Comparison of ENCODE assay signal across 1 cellular context in the genomic region with DNA sequence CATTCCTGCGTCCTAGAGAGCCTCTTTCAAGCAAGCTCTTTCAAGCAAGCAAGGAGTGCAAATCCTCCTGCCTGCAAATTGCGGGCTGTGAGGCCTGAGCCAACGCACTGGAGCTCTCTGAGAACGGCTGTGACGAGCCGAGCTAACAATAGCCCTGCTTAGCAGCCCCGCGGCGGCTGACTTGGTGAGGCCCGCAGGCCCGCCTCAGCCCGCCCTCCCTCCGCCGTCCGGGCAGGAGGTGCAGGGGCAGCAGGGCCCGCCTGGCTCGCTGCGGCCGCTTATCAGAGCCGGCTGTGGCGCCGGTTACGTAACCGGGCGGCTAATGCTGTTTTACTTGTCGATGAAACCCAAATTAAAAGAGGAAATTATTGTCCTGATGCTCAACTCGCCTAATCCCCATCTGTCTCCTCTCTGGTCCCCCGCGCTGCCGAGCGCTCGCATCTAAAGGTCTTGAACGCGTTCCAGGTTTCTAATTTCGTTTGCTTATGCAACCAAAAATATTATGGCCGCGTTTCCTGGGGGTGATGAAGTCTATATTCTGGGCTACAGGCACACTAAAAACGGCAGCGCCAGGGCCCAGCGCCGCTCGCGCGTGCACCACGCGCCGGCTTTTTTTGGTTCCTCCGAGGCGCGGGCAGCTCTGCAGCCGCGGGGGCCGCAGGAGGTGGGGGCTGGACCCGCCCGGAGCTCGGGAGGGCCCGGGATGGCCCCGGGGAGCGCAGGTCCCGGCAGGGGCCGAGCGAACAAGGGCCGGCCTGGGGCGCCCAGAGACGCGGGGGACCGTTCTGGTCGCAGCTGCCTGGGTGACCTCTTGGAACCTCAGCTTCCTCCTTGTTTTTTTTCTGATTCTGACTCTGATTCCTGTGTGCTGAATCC.
TF ChIP-seq lines count a peak whose summit lies in the region.

No MANE protein-coding gene starts in this region.

TF ChIP-seq in HepG2, 621 proteins besides CTCF, POLR2A, EP300 and RAD21 (continued from another document and continues in another):
- TF ChIP-seq ZNF652 (CRISPR knock-in tag; IDR thresholded peaks at IDR 0.05; ENCODE audit: borderline replicate concordance, low read depth) = no peak
- no peak; the same call in 1 of the 2 replicates for TF ChIP-seq RORA (CRISPR knock-in tag; IDR thresholded peaks at IDR 0.05)
- TF ChIP-seq, protein P1, sequence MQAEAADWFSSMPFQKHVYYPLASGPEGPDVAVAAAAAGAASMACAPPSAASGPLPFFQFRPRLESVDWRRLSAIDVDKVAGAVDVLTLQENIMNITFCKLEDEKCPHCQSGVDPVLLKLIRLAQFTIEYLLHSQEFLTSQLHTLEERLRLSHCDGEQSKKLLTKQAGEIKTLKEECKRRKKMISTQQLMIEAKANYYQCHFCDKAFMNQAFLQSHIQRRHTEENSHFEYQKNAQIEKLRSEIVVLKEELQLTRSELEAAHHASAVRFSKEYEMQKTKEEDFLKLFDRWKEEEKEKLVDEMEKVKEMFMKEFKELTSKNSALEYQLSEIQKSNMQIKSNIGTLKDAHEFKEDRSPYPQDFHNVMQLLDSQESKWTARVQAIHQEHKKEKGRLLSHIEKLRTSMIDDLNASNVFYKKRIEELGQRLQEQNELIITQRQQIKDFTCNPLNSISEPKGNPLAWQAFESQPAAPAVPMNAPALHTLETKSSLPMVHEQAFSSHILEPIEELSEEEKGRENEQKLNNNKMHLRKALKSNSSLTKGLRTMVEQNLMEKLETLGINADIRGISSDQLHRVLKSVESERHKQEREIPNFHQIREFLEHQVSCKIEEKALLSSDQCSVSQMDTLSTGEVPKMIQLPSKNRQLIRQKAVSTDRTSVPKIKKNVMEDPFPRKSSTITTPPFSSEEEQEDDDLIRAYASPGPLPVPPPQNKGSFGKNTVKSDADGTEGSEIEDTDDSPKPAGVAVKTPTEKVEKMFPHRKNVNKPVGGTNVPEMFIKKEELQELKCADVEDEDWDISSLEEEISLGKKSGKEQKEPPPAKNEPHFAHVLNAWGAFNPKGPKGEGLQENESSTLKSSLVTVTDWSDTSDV (CRISPR knock-in tag; IDR thresholded peaks at IDR 0.05) = peak; percentile 28; the same call in 1 of the 2 replicates
- TF ChIP-seq ZNF567 (CRISPR knock-in tag; IDR thresholded peaks at IDR 0.05; ENCODE audit: borderline replicate concordance) = 0 out of 2 replicates have a peak, but pooled peaks have one; percentile 8
- no peak; the same call in 1 of the 2 replicates for TF ChIP-seq RCOR2 (CRISPR knock-in tag; IDR thresholded peaks at IDR 0.05)
- no peak for TF ChIP-seq ZFP36L2 (CRISPR knock-in tag; IDR thresholded peaks at IDR 0.05)
- TF ChIP-seq ZZZ3 (CRISPR knock-in tag; IDR thresholded peaks at IDR 0.05; ENCODE audit: borderline replicate concordance) = no peak; the same call in 1 of the 2 replicates
- TF ChIP-seq, protein P2, sequence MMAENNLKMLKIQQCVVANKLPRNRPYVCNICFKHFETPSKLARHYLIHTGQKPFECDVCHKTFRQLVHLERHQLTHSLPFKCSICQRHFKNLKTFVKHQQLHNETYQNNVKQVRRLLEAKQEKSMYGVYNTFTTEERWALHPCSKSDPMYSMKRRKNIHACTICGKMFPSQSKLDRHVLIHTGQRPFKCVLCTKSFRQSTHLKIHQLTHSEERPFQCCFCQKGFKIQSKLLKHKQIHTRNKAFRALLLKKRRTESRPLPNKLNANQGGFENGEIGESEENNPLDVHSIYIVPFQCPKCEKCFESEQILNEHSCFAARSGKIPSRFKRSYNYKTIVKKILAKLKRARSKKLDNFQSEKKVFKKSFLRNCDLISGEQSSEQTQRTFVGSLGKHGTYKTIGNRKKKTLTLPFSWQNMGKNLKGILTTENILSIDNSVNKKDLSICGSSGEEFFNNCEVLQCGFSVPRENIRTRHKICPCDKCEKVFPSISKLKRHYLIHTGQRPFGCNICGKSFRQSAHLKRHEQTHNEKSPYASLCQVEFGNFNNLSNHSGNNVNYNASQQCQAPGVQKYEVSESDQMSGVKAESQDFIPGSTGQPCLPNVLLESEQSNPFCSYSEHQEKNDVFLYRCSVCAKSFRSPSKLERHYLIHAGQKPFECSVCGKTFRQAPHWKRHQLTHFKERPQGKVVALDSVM (CRISPR knock-in tag; IDR thresholded peaks at IDR 0.05) = peak; percentile 71
- TF ChIP-seq HDAC1 (CRISPR knock-in tag; IDR thresholded peaks at IDR 0.05) = peak; percentile 89
- TF ChIP-seq, protein P3, sequence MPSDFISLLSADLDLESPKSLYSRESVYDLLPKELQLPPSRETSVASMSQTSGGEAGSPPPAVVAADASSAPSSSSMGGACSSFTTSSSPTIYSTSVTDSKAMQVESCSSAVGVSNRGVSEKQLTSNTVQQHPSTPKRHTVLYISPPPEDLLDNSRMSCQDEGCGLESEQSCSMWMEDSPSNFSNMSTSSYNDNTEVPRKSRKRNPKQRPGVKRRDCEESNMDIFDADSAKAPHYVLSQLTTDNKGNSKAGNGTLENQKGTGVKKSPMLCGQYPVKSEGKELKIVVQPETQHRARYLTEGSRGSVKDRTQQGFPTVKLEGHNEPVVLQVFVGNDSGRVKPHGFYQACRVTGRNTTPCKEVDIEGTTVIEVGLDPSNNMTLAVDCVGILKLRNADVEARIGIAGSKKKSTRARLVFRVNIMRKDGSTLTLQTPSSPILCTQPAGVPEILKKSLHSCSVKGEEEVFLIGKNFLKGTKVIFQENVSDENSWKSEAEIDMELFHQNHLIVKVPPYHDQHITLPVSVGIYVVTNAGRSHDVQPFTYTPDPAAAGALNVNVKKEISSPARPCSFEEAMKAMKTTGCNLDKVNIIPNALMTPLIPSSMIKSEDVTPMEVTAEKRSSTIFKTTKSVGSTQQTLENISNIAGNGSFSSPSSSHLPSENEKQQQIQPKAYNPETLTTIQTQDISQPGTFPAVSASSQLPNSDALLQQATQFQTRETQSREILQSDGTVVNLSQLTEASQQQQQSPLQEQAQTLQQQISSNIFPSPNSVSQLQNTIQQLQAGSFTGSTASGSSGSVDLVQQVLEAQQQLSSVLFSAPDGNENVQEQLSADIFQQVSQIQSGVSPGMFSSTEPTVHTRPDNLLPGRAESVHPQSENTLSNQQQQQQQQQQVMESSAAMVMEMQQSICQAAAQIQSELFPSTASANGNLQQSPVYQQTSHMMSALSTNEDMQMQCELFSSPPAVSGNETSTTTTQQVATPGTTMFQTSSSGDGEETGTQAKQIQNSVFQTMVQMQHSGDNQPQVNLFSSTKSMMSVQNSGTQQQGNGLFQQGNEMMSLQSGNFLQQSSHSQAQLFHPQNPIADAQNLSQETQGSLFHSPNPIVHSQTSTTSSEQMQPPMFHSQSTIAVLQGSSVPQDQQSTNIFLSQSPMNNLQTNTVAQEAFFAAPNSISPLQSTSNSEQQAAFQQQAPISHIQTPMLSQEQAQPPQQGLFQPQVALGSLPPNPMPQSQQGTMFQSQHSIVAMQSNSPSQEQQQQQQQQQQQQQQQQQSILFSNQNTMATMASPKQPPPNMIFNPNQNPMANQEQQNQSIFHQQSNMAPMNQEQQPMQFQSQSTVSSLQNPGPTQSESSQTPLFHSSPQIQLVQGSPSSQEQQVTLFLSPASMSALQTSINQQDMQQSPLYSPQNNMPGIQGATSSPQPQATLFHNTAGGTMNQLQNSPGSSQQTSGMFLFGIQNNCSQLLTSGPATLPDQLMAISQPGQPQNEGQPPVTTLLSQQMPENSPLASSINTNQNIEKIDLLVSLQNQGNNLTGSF (CRISPR knock-in tag; IDR thresholded peaks at IDR 0.05) = no peak; the same call in 1 of the 2 replicates
- TF ChIP-seq, protein P4, sequence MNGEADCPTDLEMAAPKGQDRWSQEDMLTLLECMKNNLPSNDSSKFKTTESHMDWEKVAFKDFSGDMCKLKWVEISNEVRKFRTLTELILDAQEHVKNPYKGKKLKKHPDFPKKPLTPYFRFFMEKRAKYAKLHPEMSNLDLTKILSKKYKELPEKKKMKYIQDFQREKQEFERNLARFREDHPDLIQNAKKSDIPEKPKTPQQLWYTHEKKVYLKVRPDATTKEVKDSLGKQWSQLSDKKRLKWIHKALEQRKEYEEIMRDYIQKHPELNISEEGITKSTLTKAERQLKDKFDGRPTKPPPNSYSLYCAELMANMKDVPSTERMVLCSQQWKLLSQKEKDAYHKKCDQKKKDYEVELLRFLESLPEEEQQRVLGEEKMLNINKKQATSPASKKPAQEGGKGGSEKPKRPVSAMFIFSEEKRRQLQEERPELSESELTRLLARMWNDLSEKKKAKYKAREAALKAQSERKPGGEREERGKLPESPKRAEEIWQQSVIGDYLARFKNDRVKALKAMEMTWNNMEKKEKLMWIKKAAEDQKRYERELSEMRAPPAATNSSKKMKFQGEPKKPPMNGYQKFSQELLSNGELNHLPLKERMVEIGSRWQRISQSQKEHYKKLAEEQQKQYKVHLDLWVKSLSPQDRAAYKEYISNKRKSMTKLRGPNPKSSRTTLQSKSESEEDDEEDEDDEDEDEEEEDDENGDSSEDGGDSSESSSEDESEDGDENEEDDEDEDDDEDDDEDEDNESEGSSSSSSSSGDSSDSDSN (CRISPR knock-in tag; IDR thresholded peaks at IDR 0.05) = peak; percentile 99
- TF ChIP-seq, protein P5, sequence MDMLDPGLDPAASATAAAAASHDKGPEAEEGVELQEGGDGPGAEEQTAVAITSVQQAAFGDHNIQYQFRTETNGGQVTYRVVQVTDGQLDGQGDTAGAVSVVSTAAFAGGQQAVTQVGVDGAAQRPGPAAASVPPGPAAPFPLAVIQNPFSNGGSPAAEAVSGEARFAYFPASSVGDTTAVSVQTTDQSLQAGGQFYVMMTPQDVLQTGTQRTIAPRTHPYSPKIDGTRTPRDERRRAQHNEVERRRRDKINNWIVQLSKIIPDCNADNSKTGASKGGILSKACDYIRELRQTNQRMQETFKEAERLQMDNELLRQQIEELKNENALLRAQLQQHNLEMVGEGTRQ (IDR thresholded peaks at IDR 0.05; ENCODE audit: low read depth, low read length) = no peak
- TF ChIP-seq, protein P5 (CRISPR knock-in tag; IDR thresholded peaks at IDR 0.05; ENCODE audit: borderline replicate concordance) = no peak; the same call in 1 of the 2 replicates
- no peak for TF ChIP-seq ZNF678 (CRISPR knock-in tag; IDR thresholded peaks at IDR 0.05)
- TF ChIP-seq, protein P6, sequence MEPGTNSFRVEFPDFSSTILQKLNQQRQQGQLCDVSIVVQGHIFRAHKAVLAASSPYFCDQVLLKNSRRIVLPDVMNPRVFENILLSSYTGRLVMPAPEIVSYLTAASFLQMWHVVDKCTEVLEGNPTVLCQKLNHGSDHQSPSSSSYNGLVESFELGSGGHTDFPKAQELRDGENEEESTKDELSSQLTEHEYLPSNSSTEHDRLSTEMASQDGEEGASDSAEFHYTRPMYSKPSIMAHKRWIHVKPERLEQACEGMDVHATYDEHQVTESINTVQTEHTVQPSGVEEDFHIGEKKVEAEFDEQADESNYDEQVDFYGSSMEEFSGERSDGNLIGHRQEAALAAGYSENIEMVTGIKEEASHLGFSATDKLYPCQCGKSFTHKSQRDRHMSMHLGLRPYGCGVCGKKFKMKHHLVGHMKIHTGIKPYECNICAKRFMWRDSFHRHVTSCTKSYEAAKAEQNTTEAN (CRISPR knock-in tag; conservative IDR thresholded peaks at IDR 0.05) = peak; percentile 42; the same call in 1 of the 2 replicates
- TF ChIP-seq, protein P7, sequence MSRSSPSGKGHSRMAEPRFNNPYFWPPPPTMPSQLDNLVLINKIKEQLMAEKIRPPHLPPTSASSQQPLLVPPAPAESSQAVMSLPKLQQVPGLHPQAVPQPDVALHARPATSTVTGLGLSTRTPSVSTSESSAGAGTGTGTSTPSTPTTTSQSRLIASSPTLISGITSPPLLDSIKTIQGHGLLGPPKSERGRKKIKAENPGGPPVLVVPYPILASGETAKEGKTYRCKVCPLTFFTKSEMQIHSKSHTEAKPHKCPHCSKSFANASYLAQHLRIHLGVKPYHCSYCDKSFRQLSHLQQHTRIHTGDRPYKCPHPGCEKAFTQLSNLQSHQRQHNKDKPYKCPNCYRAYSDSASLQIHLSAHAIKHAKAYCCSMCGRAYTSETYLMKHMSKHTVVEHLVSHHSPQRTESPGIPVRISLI (CRISPR knock-in tag; IDR thresholded peaks at IDR 0.05; ENCODE audit: borderline replicate concordance) = peak; percentile 68; the same call in 1 of the 2 replicates
- TF ChIP-seq, protein P8, sequence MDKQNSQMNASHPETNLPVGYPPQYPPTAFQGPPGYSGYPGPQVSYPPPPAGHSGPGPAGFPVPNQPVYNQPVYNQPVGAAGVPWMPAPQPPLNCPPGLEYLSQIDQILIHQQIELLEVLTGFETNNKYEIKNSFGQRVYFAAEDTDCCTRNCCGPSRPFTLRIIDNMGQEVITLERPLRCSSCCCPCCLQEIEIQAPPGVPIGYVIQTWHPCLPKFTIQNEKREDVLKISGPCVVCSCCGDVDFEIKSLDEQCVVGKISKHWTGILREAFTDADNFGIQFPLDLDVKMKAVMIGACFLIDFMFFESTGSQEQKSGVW (CRISPR knock-in tag; IDR thresholded peaks at IDR 0.05; ENCODE audit: borderline replicate concordance) = no peak
- TF ChIP-seq, protein P9, sequence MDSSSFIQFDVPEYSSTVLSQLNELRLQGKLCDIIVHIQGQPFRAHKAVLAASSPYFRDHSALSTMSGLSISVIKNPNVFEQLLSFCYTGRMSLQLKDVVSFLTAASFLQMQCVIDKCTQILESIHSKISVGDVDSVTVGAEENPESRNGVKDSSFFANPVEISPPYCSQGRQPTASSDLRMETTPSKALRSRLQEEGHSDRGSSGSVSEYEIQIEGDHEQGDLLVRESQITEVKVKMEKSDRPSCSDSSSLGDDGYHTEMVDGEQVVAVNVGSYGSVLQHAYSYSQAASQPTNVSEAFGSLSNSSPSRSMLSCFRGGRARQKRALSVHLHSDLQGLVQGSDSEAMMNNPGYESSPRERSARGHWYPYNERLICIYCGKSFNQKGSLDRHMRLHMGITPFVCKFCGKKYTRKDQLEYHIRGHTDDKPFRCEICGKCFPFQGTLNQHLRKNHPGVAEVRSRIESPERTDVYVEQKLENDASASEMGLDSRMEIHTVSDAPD (CRISPR knock-in tag; IDR thresholded peaks at IDR 0.05) = 0 out of 2 replicates have a peak, but pooled peaks have one; percentile 27
- no peak for TF ChIP-seq RFX1 (IDR thresholded peaks at IDR 0.05)
- TF ChIP-seq ATRX (CRISPR knock-in tag; IDR thresholded peaks at IDR 0.05; ENCODE audit: borderline replicate concordance) = no peak
- 0 out of 2 replicates have a peak, but pooled peaks have one; percentile 44 for TF ChIP-seq ZNF841 (CRISPR knock-in tag; IDR thresholded peaks at IDR 0.05; ENCODE audit: borderline replicate concordance)
- TF ChIP-seq, protein P10, sequence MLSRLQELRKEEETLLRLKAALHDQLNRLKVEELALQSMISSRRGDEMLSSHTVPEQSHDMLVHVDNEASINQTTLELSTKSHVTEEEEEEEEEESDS (CRISPR knock-in tag; IDR thresholded peaks at IDR 0.05; ENCODE audit: borderline replicate concordance) = no peak
- TF ChIP-seq ZNF136 (CRISPR knock-in tag; IDR thresholded peaks at IDR 0.05; ENCODE audit: low read depth) = peak; percentile 85
- TF ChIP-seq, protein P11, sequence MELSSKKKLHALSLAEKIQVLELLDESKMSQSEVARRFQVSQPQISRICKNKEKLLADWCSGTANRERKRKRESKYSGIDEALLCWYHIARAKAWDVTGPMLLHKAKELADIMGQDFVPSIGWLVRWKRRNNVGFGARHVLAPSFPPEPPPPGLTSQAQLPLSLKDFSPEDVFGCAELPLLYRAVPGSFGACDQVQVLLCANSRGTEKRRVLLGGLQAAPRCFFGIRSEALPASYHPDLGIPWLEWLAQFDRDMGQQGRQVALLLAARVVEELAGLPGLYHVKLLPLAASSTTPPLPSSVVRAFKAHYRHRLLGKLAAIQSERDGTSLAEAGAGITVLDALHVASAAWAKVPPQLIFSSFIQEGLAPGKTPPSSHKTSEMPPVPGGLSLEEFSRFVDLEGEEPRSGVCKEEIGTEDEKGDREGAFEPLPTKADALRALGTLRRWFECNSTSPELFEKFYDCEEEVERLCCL (CRISPR knock-in tag; IDR thresholded peaks at IDR 0.05; ENCODE audit: borderline replicate concordance) = no peak
- peak; percentile 61 for TF ChIP-seq HDAC2 (CRISPR knock-in tag; IDR thresholded peaks at IDR 0.05)
